Comparison of ENCODE assay signal across 8 cellular contexts in the genomic region with DNA sequence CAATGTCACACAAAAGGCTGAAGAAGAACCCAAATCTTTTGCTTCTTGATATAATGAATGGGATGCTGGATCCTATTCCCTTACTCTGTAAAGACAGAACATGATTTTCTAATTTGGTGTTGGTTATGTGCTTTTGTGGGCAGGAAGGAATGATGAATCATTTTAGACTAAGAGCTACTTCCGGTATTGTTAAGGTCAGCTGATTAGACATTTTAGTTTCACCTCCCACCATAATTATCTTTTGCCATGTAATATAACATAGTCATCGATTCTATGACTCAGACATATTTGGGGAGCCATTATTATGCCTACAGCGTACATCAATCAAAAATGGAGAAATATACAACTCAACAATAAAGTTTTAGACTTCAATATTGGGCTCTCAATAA.
DNase-seq lines count a peak whose midpoint lies in the region.

No MANE protein-coding gene starts in this region.

- POLR2A ChIA-PET in activated CD4-positive, alpha-beta memory T cell treated with anti-CD3 and anti-CD28 coated beads, Interleukin-2, amount 10 ng/mL, durations not matched to agents 7 days and 5 days (lab: Charles Lee), result no interaction called here

- CTCF ChIA-PET in activated CD4-positive, alpha-beta memory T cell treated with anti-CD3 and anti-CD28 coated beads, Interleukin-2, amount 10 ng/mL, durations not matched to agents 7 days and 5 days (lab: Charles Lee), result no interaction called here

- peak overlapping the region; percentile 74 for H3K27ac Mint-ChIP-seq in activated CD4-positive, alpha-beta memory T cell treated with anti-CD3 and anti-CD28 coated beads, Interleukin-2, amount 10 ng/mL, durations not matched to agents 7 days and 5 days

- H3K9me3 Mint-ChIP-seq in activated CD4-positive, alpha-beta memory T cell treated with anti-CD3 and anti-CD28 coated beads, Interleukin-2, amount 10 ng/mL, durations not matched to agents 7 days and 5 days, result no peaks in the 10 kb centered on the region

- no peaks in the 10 kb centered on the region for H3K27me3 Mint-ChIP-seq in activated CD4-positive, alpha-beta memory T cell treated with anti-CD3 and anti-CD28 coated beads, Interleukin-2, amount 10 ng/mL, durations not matched to agents 7 days and 5 days

- H3K36me3 Mint-ChIP-seq in activated CD4-positive, alpha-beta memory T cell treated with anti-CD3 and anti-CD28 coated beads, Interleukin-2, amount 10 ng/mL, durations not matched to agents 7 days and 5 days (ENCODE audit: low read depth), result no peaks in the 10 kb centered on the region

- H3K4me1 Mint-ChIP-seq in activated CD4-positive, alpha-beta memory T cell treated with anti-CD3 and anti-CD28 coated beads, Interleukin-2, amount 10 ng/mL, durations not matched to agents 7 days and 5 days, result peaks cover 21% of the 10 kb centered on the region

- peak; percentile 74 for DNase-seq in ELR (ENCODE audit: low read depth)
- peak; percentile 60 for DNase-seq in HS-5 (ENCODE audit: low read depth)
- no peak for DNase-seq in activated CD4-positive, alpha-beta memory T cell treated with anti-CD3 and anti-CD28 coated beads, Interleukin-2, amount 10 ng/mL, durations not matched to agents 7 days and 5 days
- DNase-seq in lung microvascular endothelial cell (ENCODE audit: low read depth in 2 of 2), result peak; percentile 21 to 53
- DNase-seq in effector CD4-positive, alpha-beta T cell, result no peak
- no peak for DNase-seq in superior temporal gyrus (ENCODE audit: extremely low spot score)
- no peak for DNase-seq in cerebellum (ENCODE audit: low spot score)
- no peak for DNase-seq in cerebellar nuclear complex (lab: John Stamatoyannopoulos, UW)

- H3K4me3 Mint-ChIP-seq in activated CD4-positive, alpha-beta memory T cell treated with anti-CD3 and anti-CD28 coated beads, Interleukin-2, amount 10 ng/mL, durations not matched to agents 7 days and 5 days, result no peak overlapping the region

Comparison
In these comparisons a context has a peak if more than half of its experiments do, and no peak if none do; other contexts are left out.
1. DNase-seq: peak in ELR (single experiment), HS-5 (single experiment) and lung microvascular endothelial cell (2 of 2); none in activated CD4-positive, alpha-beta memory T cell treated with anti-CD3 and anti-CD28 coated beads, Interleukin-2, amount 10 ng/mL, durations not matched to agents 7 days and 5 days (single experiment), effector CD4-positive, alpha-beta T cell (single experiment), superior temporal gyrus (single experiment), cerebellum (single experiment) and cerebellar nuclear complex (0 of 2).